Comparison of ENCODE assay signal across 6 cellular contexts in the genomic region with DNA sequence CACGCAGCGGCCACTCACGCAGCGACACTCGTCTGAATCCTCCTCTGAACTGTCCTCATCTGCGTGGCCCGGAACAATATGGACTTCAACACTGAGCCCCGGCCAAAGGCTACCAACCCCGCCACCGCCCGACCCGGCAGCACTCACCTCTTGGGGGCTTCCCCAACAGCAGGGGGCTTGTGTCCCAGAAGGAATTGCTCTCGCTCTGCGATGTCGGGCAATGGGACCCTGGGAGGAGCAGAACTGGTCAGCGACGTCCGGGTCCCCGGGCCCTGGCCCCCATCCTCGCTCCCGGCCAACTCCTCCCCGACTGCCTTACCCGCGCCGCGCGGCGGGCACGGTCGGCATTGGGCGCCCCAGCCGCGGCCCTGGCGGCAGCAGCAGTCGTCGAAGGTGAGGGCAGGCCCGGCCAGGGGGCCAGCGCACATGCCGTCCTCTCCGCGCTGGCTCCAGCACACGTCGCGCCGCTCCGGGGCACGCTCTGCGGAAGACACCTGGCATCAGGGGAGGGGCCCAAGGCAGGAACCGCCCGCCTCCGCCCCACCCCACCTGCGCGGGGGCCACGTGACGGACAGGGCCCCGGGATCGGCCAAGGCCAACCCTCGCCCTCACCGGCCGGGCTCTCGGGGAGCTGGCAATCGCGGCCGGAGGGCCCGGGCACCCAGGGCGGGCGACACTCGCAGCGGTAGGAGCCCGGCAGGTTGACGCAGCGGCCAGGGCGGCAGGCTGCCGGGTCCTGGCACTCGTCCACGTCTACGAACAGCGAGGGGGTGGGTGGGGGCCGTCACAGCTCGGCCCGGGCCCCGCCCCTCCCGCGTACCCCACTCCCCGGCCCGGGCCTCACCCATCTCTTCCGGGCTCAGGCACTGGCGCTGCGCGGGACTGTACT. TPM values are rescaled to one million over a fixed set of nuclear protein-coding genes. Genes with fewer than 3 reads are reported as not detected.
DNase-seq lines count a peak whose midpoint lies in the region; ATAC-seq and TF ChIP-seq lines count a peak whose summit lies in the region.

No MANE protein-coding gene starts in this region.

- peak overlapping the region; percentile 83 for H3K4me3 Mint-ChIP-seq in activated naive CD8-positive, alpha-beta T cell treated with anti-CD3 and anti-CD28 coated beads for 36 hours

- intact Hi-C loops in mucosa of descending colon (cut with DNase I, micrococcal nuclease): loop anchor here in 1 of 2 donors (10.0 kb wide), 1 partner anchor 55 kb away; the partner anchor contains the start of gene KCNK7

- no peaks in the 10 kb centered on the region for H3K27me3 Mint-ChIP-seq in activated naive CD8-positive, alpha-beta T cell treated with anti-CD3 and anti-CD28 coated beads for 36 hours

- H3K36me3 ChIP-seq in mucosa of descending colon (ENCODE audit: low read depth): no peaks in the 10 kb centered on the region

- no peaks in the 10 kb centered on the region for H3K9me3 ChIP-seq in mucosa of descending colon

- H3K36me3 Mint-ChIP-seq in activated naive CD8-positive, alpha-beta T cell treated with anti-CD3 and anti-CD28 coated beads for 36 hours: peaks cover 1% of the 10 kb centered on the region

- peak; percentile 26 for TF ChIP-seq CTCF in mucosa of descending colon (IDR thresholded peaks at IDR 0.05)

- H3K9me3 Mint-ChIP-seq in activated naive CD8-positive, alpha-beta T cell treated with anti-CD3 and anti-CD28 coated beads for 36 hours: no peaks in the 10 kb centered on the region

- H3K4me3 ChIP-seq in mucosa of descending colon: peak overlapping the region; percentile 30

- H3K4me1 Mint-ChIP-seq in activated naive CD8-positive, alpha-beta T cell treated with anti-CD3 and anti-CD28 coated beads for 36 hours: peaks cover 7% of the 10 kb centered on the region

- H3K27ac Mint-ChIP-seq in activated naive CD8-positive, alpha-beta T cell treated with anti-CD3 and anti-CD28 coated beads for 36 hours: peak overlapping the region; percentile 85

- H3K4me1 ChIP-seq in mucosa of descending colon (ENCODE audit: low read depth): peaks cover 17% of the 10 kb centered on the region

- ATAC-seq in GM18498 (IDR thresholded peaks at IDR 0.05; ENCODE audit: unreplicated experiment) (peak; percentile 58), HG03045 (IDR thresholded peaks at IDR 0.05; ENCODE audit: unreplicated experiment) (peak; percentile 46), mucosa of descending colon (peak; percentile 73)

- DNase-seq in activated naive CD8-positive, alpha-beta T cell treated with anti-CD3 and anti-CD28 coated beads for 36 hours: no peak
- DNase-seq in mucosa of descending colon (peak; percentile 86 to 92 (median 90)), NCI-H226 (no peak), NCI-H2081 treated with DMSO at 0.1 percent for 48 hours (lab: John Stamatoyannopoulos, UW) (no peak)

RNA-seq across cellular contexts. Expression of gene SCYL1, which starts 14.8 kb away (rescaled TPM):
- total RNA-seq in activated naive CD8-positive, alpha-beta T cell treated with anti-CD3 and anti-CD28 coated beads for 36 hours: 10 to 100 TPM; 70.5 to 80.3 TPM
- 10 to 100 TPM; 60.1 to 77.4 (median 60.3) TPM for total RNA-seq in mucosa of descending colon

RNA-seq across cellular contexts. Expression of gene LTBP3, which starts 18.5 kb away (rescaled TPM):
- 10 to 100 TPM; 35.5 to 36.0 TPM for total RNA-seq in activated naive CD8-positive, alpha-beta T cell treated with anti-CD3 and anti-CD28 coated beads for 36 hours
- total RNA-seq in mucosa of descending colon: 100 to 1,000 TPM in 1 of 3 donors, 10 to 100 TPM in 2; 22.6 to 133 (median 36.7) TPM

RNA-seq across cellular contexts. Expression of gene ZNRD2, which starts 30.6 kb away (rescaled TPM):
- 10 to 100 TPM; 59.1 to 63.3 TPM for total RNA-seq in activated naive CD8-positive, alpha-beta T cell treated with anti-CD3 and anti-CD28 coated beads for 36 hours
- total RNA-seq in mucosa of descending colon: 10 to 100 TPM; 20.9 to 24.6 (median 21.0) TPM

RNA-seq across cellular contexts. Expression of gene FAM89B, which starts 32.7 kb away (rescaled TPM):
- 10 to 100 TPM; 13.6 to 15.0 TPM for total RNA-seq in activated naive CD8-positive, alpha-beta T cell treated with anti-CD3 and anti-CD28 coated beads for 36 hours
- total RNA-seq in mucosa of descending colon: 10 to 100 TPM; 26.4 to 61.2 (median 28.5) TPM

RNA-seq across cellular contexts. Expression of gene EHBP1L1, which starts 36.2 kb away (rescaled TPM):
- total RNA-seq in activated naive CD8-positive, alpha-beta T cell treated with anti-CD3 and anti-CD28 coated beads for 36 hours: 10 to 100 TPM; 55.7 to 60.0 TPM
- 100 to 1,000 TPM in 1 of 3 donors, 10 to 100 TPM in 2; 65.8 to 208 (median 65.9) TPM for total RNA-seq in mucosa of descending colon

Comparison
In these comparisons a context has a peak if more than half of its experiments do, and no peak if none do; other contexts are left out.
1. DNase-seq: peak in mucosa of descending colon (3 of 3); none in activated naive CD8-positive, alpha-beta T cell treated with anti-CD3 and anti-CD28 coated beads for 36 hours (single experiment), NCI-H226 (single experiment) and NCI-H2081 treated with DMSO at 0.1 percent for 48 hours (single experiment).
2. Peak in every context shown above with its lines, with median percentiles within 50 percentile points of each other: ATAC-seq.